ENCODE assay signal across 8 cellular contexts in genomic region chr6:139373154-139373927, GRCh38. TPM values are rescaled to one million over a fixed set of nuclear protein-coding genes. Genes with fewer than 3 reads are reported as not detected.
DNase-seq lines count a peak whose midpoint lies in the region; ATAC-seq, FAIRE-seq and TF ChIP-seq lines count a peak whose summit lies in the region.

No MANE protein-coding gene starts in this region.

- H3K4me3 ChIP-seq in A549 (peak overlapping the region; percentile 83), esophagus muscularis mucosa (peak overlapping the region; percentile 80 to 91 (median 85))

- no peaks in the 10 kb centered on the region for H3K9me3 Mint-ChIP-seq in activated T-cell treated with anti-CD3 and anti-CD28 coated beads, Interleukin-2, amount 50 U/mL, for 24 hours
- peaks cover 0 to 6% (median 0%) of the 10 kb centered on the region in 9 donors for H3K9me3 Mint-ChIP-seq in naive thymus-derived CD8-positive, alpha-beta T cell

- TF ChIP-seq CTCF in A549 (IDR thresholded peaks at IDR 0.05) (peak; percentile 44), esophagus muscularis mucosa (IDR thresholded peaks at IDR 0.05) (peak; percentile 21 to 38 (median 30))

- peak; percentile 36 to 42 for ATAC-seq in A549
- ATAC-seq in GM18505 (IDR thresholded peaks at IDR 0.05; ENCODE audit: unreplicated experiment) = peak; percentile 27
- peak; percentile 25 for ATAC-seq in HG03097 (IDR thresholded peaks at IDR 0.05; ENCODE audit: low FRiP score, unreplicated experiment)
- ATAC-seq in naive thymus-derived CD8-positive, alpha-beta T cell = peak; percentile 9 to 12

- peaks cover 36% of the 10 kb centered on the region for H3K36me3 Mint-ChIP-seq in activated T-cell treated with anti-CD3 and anti-CD28 coated beads, Interleukin-2, amount 50 U/mL, for 24 hours (ENCODE audit: low read depth)
- peaks cover 10 to 35% (median 15%) of the 10 kb centered on the region in 3 donors for H3K36me3 Mint-ChIP-seq in naive thymus-derived CD8-positive, alpha-beta T cell

- POLR2A ChIA-PET in A549 (lab: Yijun Ruan, JAX) = interaction anchor here (0.7 to 4.3 kb wide), 28 partner anchors 9 to 1548 kb away, joined by 3 to 23 read pairs (median 5); no protein-coding TSS in a partner anchor
- POLR2A ChIA-PET in naive thymus-derived CD8-positive, alpha-beta T cell (lab: Charles Lee) = interaction anchor here (0.9 to 4.3 kb wide), 32 partner anchors 8 to 600 kb away, joined by 3 to 60 read pairs (median 9); partner anchors contain the start of genes CCDC28A, HECA, REPS1 and TXLNB

- H3K4me1 ChIP-seq in A549 (peaks cover 45% of the 10 kb centered on the region), esophagus muscularis mucosa (peaks cover 23 to 50% (median 35%) of the 10 kb centered on the region in 4 donors)

- H3K36me3 ChIP-seq in esophagus muscularis mucosa = peaks cover 9 to 26% (median 14%) of the 10 kb centered on the region in 4 donors

- no peak for FAIRE-seq in A549 (lab: Jason Lieb, UNC)

- H3K9me3 ChIP-seq in A549 (no peaks in the 10 kb centered on the region), esophagus muscularis mucosa (peaks cover 0 to 5% (median 0%) of the 10 kb centered on the region in 4 donors)

- H3K27me3 ChIP-seq in esophagus muscularis mucosa = no peaks in the 10 kb centered on the region

- H3K27ac ChIP-seq in A549 (peak overlapping the region; percentile 95 to 100), esophagus muscularis mucosa (replicated peaks in 1 of 4) (peak overlapping the region; percentile 90 to 96 (median 95))

- peak; percentile 60 to 80 for TF ChIP-seq RAD21 in A549 (conservative IDR thresholded peaks at IDR 0.05 in 1 of 2, IDR thresholded peaks at IDR 0.05 in 1 of 2)

- DNase-seq in A549 (ENCODE audit: low read depth in 1 of 2, low spot score in 1 of 2) (peak; percentile 6 to 60), NOMO-1 treated with dmso at 0.1 percent for 144 hours (lab: John Stamatoyannopoulos, UW; ENCODE audit: unreplicated experiment) (peak; percentile 52), esophagus muscularis mucosa (ENCODE audit: extremely low spot score) (peak; percentile 92)
- DNase-seq in activated T-cell treated with anti-CD3 and anti-CD28 coated beads, Interleukin-2, amount 50 U/mL, for 24 hours = peak; percentile 84
- DNase-seq in naive thymus-derived CD8-positive, alpha-beta T cell = peak; percentile 51 to 84 (median 74)
- DNase-seq in stimulated activated naive CD4-positive, alpha-beta T cell (lab: John Stamatoyannopoulos, UW) = peak; percentile 52 to 79 (median 64)

- 5% methylated on average over 11 of the region's 57 CpGs for WGBS in A549 (ENCODE audit: missing lambda C conversion rate)
- WGBS in esophagus muscularis mucosa = 1% methylated on average over 18 of the region's 57 CpGs

- CTCF ChIA-PET in A549 (lab: Yijun Ruan, JAX) = interaction anchor here (0.9 to 1.7 kb wide), 7 partner anchors 9 to 1548 kb away, joined by 3 to 5 read pairs (median 3); no protein-coding TSS in a partner anchor

- H3K4me2 ChIP-seq in A549 = peak overlapping the region; percentile 81

- peak overlapping the region; percentile 90 for H3K4me3 Mint-ChIP-seq in activated T-cell treated with anti-CD3 and anti-CD28 coated beads, Interleukin-2, amount 50 U/mL, for 24 hours
- peak overlapping the region; percentile 99 to 100 (median 100) for H3K4me3 Mint-ChIP-seq in naive thymus-derived CD8-positive, alpha-beta T cell

- TF ChIP-seq POLR2A in A549 (IDR thresholded peaks at IDR 0.05; ENCODE audit: low read length) = no peak
- TF ChIP-seq POLR2A in GM18505 (IDR thresholded peaks at IDR 0.05; ENCODE audit: borderline replicate concordance, extremely low read depth, insufficient read depth, insufficient read length) = peak; percentile 24
- TF ChIP-seq POLR2A in esophagus muscularis mucosa (IDR thresholded peaks at IDR 0.05; ENCODE audit: low read depth) = no peak

- peak overlapping the region; percentile 96 for H3K27ac Mint-ChIP-seq in activated T-cell treated with anti-CD3 and anti-CD28 coated beads, Interleukin-2, amount 50 U/mL, for 24 hours
- H3K27ac Mint-ChIP-seq in naive thymus-derived CD8-positive, alpha-beta T cell = peak overlapping the region; percentile 98 to 100 (median 99)

- H3K27me3 Mint-ChIP-seq in activated T-cell treated with anti-CD3 and anti-CD28 coated beads, Interleukin-2, amount 50 U/mL, for 24 hours = no peaks in the 10 kb centered on the region
- H3K27me3 Mint-ChIP-seq in naive thymus-derived CD8-positive, alpha-beta T cell = no peaks in the 10 kb centered on the region

- peaks cover 50% of the 10 kb centered on the region for H3K4me1 Mint-ChIP-seq in activated T-cell treated with anti-CD3 and anti-CD28 coated beads, Interleukin-2, amount 50 U/mL, for 24 hours (ENCODE audit: low read depth)
- peaks cover 23 to 50% (median 44%) of the 10 kb centered on the region in 4 donors for H3K4me1 Mint-ChIP-seq in naive thymus-derived CD8-positive, alpha-beta T cell

- TF ChIP-seq EP300 in A549 (IDR thresholded peaks at IDR 0.05) (no peak), esophagus muscularis mucosa (IDR thresholded peaks at IDR 0.05) (no peak)

- intact Hi-C loops in esophagus muscularis mucosa (cut with DNase I) = loop anchor here (5.0 to 10.0 kb wide), 3 partner anchors 394 to 609 kb away; no protein-coding TSS in a partner anchor

TF ChIP-seq in A549, 52 proteins besides CTCF, POLR2A, EP300 and RAD21:
- TF ChIP-seq, protein P1, sequence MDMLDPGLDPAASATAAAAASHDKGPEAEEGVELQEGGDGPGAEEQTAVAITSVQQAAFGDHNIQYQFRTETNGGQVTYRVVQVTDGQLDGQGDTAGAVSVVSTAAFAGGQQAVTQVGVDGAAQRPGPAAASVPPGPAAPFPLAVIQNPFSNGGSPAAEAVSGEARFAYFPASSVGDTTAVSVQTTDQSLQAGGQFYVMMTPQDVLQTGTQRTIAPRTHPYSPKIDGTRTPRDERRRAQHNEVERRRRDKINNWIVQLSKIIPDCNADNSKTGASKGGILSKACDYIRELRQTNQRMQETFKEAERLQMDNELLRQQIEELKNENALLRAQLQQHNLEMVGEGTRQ (IDR thresholded peaks at IDR 0.05) = no peak
- no peak for TF ChIP-seq NR3C1 (IDR thresholded peaks at IDR 0.05)
- TF ChIP-seq GATA3 (IDR thresholded peaks at IDR 0.05; ENCODE audit: borderline replicate concordance) = no peak
- TF ChIP-seq SMC3 (IDR thresholded peaks at IDR 0.05) = peak; percentile 74
- TF ChIP-seq ZNF302 (CRISPR knock-in tag; IDR thresholded peaks at IDR 0.05) = no peak
- no peak for TF ChIP-seq RNF2 (IDR thresholded peaks at IDR 0.05; ENCODE audit: borderline replicate concordance, low read depth)
- no peak for TF ChIP-seq MYC (IDR thresholded peaks at IDR 0.05; ENCODE audit: borderline replicate concordance, low read length)
- no peak for TF ChIP-seq CHD2 (IDR thresholded peaks at IDR 0.05; ENCODE audit: low read length, partially characterized antibody)
- no peak for TF ChIP-seq ESRRA (IDR thresholded peaks at IDR 0.05; ENCODE audit: borderline replicate concordance, low read length)
- TF ChIP-seq FOXS1 (CRISPR knock-in tag; IDR thresholded peaks at IDR 0.05) = no peak
- TF ChIP-seq HOXA7 (CRISPR knock-in tag; IDR thresholded peaks at IDR 0.05) = no peak
- TF ChIP-seq JUN (IDR thresholded peaks at IDR 0.05) = no peak
- TF ChIP-seq, protein P2, sequence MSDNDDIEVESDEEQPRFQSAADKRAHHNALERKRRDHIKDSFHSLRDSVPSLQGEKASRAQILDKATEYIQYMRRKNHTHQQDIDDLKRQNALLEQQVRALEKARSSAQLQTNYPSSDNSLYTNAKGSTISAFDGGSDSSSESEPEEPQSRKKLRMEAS (IDR thresholded peaks at IDR 0.05) = 0 out of 2 replicates have a peak, but pooled peaks have one; percentile 21
- no peak for TF ChIP-seq BHLHE40 (IDR thresholded peaks at IDR 0.05; ENCODE audit: low read depth, low read length)

RNA-seq across cellular contexts. Expression of gene CITED2, which starts 1.1 kb away (rescaled TPM):
- polyA plus RNA-seq in A549 (2011; rRNA removed) (7.1 and 9.3 TPM in 2 replicates), A549 (2017; fragmentation: RNase III; extraction: RNeasy Plus Mini Kit Qiagen cat#74134 plus additional on column Dnase treatment) (6.4 to 8.2 TPM (median 6.8 TPM) in 3 replicates)
- 14.4 and 21.3 TPM in 2 replicates for polyA plus RNA-seq in A549 (2012; cell fraction: cytosol; rRNA removed)
- polyA plus RNA-seq in A549 (2012; cell fraction: nucleus; rRNA removed) = 24.4 and 38.8 TPM in 2 replicates
- 2.7 and 3.6 TPM in 2 replicates for polyA minus RNA-seq in A549 (2011; rRNA and poly(A)+ RNA removed)
- total RNA-seq in esophagus muscularis mucosa = 100 to 1,000 TPM; 144 to 844 (median 324) TPM
- total RNA-seq in naive thymus-derived CD8-positive, alpha-beta T cell = 10 to 100 TPM; 92.4 to 95.4 TPM
- polyA plus RNA-seq in naive thymus-derived CD8-positive, alpha-beta T cell = 10 to 100 TPM; 25.6 to 49.0 (median 29.0) TPM

Comparison
In these comparisons a context has a peak if more than half of its experiments do, and no peak if none do; other contexts are left out.
1. Peak in every context shown above with its lines: DNase-seq, ATAC-seq, H3K4me3 ChIP-seq and H3K27ac ChIP-seq.
2. DNase-seq: peak in every context shown above with its lines; median percentile 92 in esophagus muscularis mucosa; 84 in activated T-cell treated with anti-CD3 and anti-CD28 coated beads, Interleukin-2, amount 50 U/mL, for 24 hours; 74 in naive thymus-derived CD8-positive, alpha-beta T cell; 64 in stimulated activated naive CD4-positive, alpha-beta T cell; 52 in NOMO-1 treated with dmso at 0.1 percent for 144 hours; 33 in A549.